ENCODE assay signal across 8 cellular contexts in the genomic region with DNA sequence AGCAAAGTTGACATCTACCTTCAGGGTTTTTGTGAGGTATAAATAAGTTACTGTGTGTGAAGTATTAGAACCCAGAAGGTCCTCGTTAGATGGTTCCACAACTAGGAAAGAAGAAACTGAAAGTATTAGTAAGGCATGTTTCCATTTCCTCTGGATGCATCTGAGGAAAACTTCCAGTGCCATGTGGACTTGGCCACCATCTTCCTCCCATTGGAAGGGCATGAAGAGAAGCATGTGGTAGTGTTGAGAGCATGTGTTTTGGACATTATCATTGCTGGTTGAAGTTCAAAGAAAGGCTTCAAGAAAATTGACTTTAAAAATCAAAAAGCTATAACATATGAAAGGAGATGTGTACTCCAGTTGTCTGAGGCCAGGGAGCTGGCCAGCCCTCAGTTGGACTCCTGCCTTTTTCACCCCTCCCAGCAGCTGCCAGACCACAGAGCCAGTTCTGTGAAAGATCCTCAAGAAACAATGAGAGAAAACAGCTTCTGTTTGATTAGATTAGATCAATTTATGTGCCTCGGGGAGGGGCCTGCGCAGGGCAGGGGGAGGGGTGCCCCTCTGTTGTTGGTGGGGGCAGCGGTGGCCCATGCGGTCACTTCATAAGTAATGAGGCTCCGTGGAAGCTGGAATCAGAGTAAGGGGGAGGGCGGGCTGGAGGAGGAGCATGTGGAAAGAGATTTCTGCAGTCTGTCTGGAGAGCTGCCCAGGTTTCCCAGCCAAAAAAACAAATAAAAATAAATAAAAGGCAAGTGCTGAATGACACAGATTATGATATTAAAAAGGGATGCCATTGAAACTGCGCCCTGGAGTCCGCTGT.
DNase-seq lines count a peak whose midpoint lies in the region; ATAC-seq and TF ChIP-seq lines count a peak whose summit lies in the region.

No MANE protein-coding gene starts in this region.

- WGBS in psoas muscle, 3 donors, result 2 to 3% (median 2%) methylated on average over 9 of the region's 9 CpGs

- H3K27me3 ChIP-seq in adipocyte (replicated peaks; ENCODE audit: control insufficient read depth, insufficient read depth, low read length), result no peaks in the 10 kb centered on the region
- H3K27me3 ChIP-seq in psoas muscle (ENCODE audit: insufficient read depth in 3 of 3, low read length in 2 of 3), result no peaks in the 10 kb centered on the region

- H3K9me3 ChIP-seq in adipocyte (ENCODE audit: control insufficient read depth, low read length) (no peaks in the 10 kb centered on the region), psoas muscle (no peaks in the 10 kb centered on the region)

- H3K27ac ChIP-seq in psoas muscle, result peak overlapping the region; percentile 89

- intact Hi-C loops in left cardiac atrium (cut with DNase I), result no loop called here
- intact Hi-C loops in psoas muscle (cut with DNase I), result loop anchor here in 1 of 2 donors (5.0 kb wide), 2 partner anchors 38 to 42 kb away; no protein-coding TSS in a partner anchor

- ATAC-seq in left cardiac atrium, result peak; percentile 88 to 89
- peak; percentile 76 to 81 (median 77) for ATAC-seq in psoas muscle
- ATAC-seq in HG03520 (IDR thresholded peaks at IDR 0.05; ENCODE audit: unreplicated experiment), result no peak

- H3K9ac ChIP-seq in adipocyte (ENCODE audit: low read length), result peak overlapping the region; percentile 9

- H3K4me3 ChIP-seq in adipocyte (ENCODE audit: low read length) (peak overlapping the region; percentile 66), psoas muscle (peak overlapping the region; percentile 66)

- H3K36me3 ChIP-seq in adipocyte (ENCODE audit: control insufficient read depth, insufficient read depth, low read length, severe bottlenecking), result no peaks in the 10 kb centered on the region
- H3K36me3 ChIP-seq in psoas muscle (ENCODE audit: insufficient read depth in 1 of 2, low read depth in 1 of 2), result no peaks in the 10 kb centered on the region

- H3K4me1 ChIP-seq in adipocyte (ENCODE audit: control insufficient read depth, insufficient read depth, low read length), result peaks cover 35% of the 10 kb centered on the region
- peaks cover 72% of the 10 kb centered on the region for H3K4me1 ChIP-seq in psoas muscle

- TF ChIP-seq CTCF in psoas muscle (IDR thresholded peaks at IDR 0.05), result no peak

- DNase-seq in D341Med (ENCODE audit: low spot score) (peak; percentile 70), NCI-H146 (lab: John Stamatoyannopoulos, UW) (peak; percentile 92), adipocyte (ENCODE audit: low read depth) (peak; percentile 91), left cardiac atrium (peak; percentile 80), psoas muscle (peak; percentile 72 to 85), LoVo (ENCODE audit: low spot score) (no peak)
- DNase-seq in stimulated activated naive CD4-positive, alpha-beta T cell treated with Interleukin-2 at 50 U/mL for 16 hours (lab: John Stamatoyannopoulos, UW), result no peak

Comparison
In these comparisons a context has a peak if more than half of its experiments do, and no peak if none do; other contexts are left out.
1. DNase-seq: peak in D341Med (single experiment), NCI-H146 (single experiment), adipocyte (single experiment), left cardiac atrium (single experiment) and psoas muscle (2 of 2); none in stimulated activated naive CD4-positive, alpha-beta T cell treated with Interleukin-2 at 50 U/mL for 16 hours (single experiment) and LoVo (single experiment).